In the genomic region with DNA sequence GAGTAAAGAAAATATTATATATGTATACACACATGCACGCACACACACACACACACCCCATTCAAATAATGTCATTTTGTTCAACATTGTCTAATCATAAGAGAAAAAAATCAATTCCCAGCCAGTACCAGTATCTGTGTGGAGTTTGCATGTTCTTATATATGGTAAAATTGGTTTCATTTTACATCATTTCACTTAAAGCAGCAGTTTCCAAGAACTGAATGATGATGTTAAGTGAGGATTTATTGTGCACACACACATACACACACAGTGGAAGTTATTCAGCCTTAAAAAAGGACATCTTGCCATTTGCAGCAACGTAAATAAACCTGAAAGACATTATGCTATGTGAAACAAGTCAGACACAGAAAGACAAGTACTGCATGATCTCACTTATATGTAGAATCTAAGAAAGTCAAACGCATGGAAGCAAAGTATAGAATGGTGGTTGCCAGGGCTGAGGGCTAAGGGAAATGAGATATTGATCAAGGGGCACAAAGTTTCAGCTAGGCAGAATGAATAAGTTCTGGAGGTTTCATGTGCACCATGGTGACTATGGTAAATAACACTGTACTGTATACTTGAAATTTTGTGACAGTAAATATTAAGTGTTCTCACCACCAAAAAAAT, we compare ENCODE assay signal across 27 cellular contexts. TPM values are rescaled to one million over a fixed set of nuclear protein-coding genes. Genes with fewer than 3 reads are reported as not detected.
"Had no signal": no experiment of that assay in that cellular context is flagged by ENCODE, and none has a peak within 500 bp of the region (broad histone marks: within the 10 kb centered on the region; RNA-seq: fewer than 3 reads in every experiment).

No MANE protein-coding gene starts in this region.

- ATAC-seq: foreskin keratinocyte, left cardiac atrium, mucosa of descending colon, pancreas, right lobe of liver, SK-N-SH treated with all-trans-retinoic acid at 6 μM for 48 hours, upper lobe of right lung had no signal

- H3K9me3 Mint-ChIP-seq: T-cell had no signal

- FAIRE-seq: colon, islet of Langerhans, pancreas had no signal

- H3K36me3 Mint-ChIP-seq: naive B cell, T-cell had no signal

- DNase-seq: activated CD4-positive, CD25-positive, alpha-beta regulatory T cell treated with anti-CD3 and anti-CD28 coated beads, Interleukin-2, amount 50 U/mL, for 72 hours; activated gamma-delta T cell treated with Interleukin-2 at 50 U/mL for 16 hours; activated T-cell treated with anti-CD3 and anti-CD28 coated beads for 4 hours; aorta; brain microvascular endothelial cell; central memory CD4-positive, alpha-beta T cell; dorsolateral prefrontal cortex; foreskin keratinocyte; hippocampal formation; left cardiac atrium; mesenchymal stem cell; mucosa of descending colon; naive B cell; pancreas; right lobe of liver; SIG-M5; stimulated activated CD4-positive, alpha-beta T cell treated with anti-CD3 and anti-CD28 coated beads, Interleukin-4, amount 100 ng/mL, for 1 hour; T-cell; T1000; upper lobe of right lung had no signal

- H3K4me3 Mint-ChIP-seq: naive B cell, T-cell had no signal

- H3K27ac Mint-ChIP-seq: naive B cell, T-cell had no signal

RNA-seq across cellular contexts. Expression of a gene that starts 5.3 kb away (rescaled TPM):
- total RNA-seq: aorta, dorsolateral prefrontal cortex, fibroblast of lung, foreskin keratinocyte, left cardiac atrium, lower leg skin, mucosa of descending colon, pancreas, pulmonary artery endothelial cell, right lobe of liver, smooth muscle cell, T-cell, upper lobe of right lung had no signal
- polyA plus RNA-seq: aorta, fibroblast of lung, foreskin keratinocyte, pancreas, smooth muscle cell had no signal

RNA-seq across cellular contexts. Expression of a gene that starts 31.3 kb away (rescaled TPM):
- total RNA-seq: fibroblast of lung, foreskin keratinocyte, pulmonary artery endothelial cell, smooth muscle cell had no signal
- polyA plus RNA-seq: fibroblast of lung, foreskin keratinocyte, smooth muscle cell had no signal

RNA-seq across cellular contexts. Expression of a gene that starts 55.3 kb away (rescaled TPM):
- total RNA-seq: fibroblast of lung, foreskin keratinocyte, pulmonary artery endothelial cell, upper lobe of right lung had no signal
- polyA plus RNA-seq: fibroblast of lung, foreskin keratinocyte had no signal
